In the genomic region with DNA sequence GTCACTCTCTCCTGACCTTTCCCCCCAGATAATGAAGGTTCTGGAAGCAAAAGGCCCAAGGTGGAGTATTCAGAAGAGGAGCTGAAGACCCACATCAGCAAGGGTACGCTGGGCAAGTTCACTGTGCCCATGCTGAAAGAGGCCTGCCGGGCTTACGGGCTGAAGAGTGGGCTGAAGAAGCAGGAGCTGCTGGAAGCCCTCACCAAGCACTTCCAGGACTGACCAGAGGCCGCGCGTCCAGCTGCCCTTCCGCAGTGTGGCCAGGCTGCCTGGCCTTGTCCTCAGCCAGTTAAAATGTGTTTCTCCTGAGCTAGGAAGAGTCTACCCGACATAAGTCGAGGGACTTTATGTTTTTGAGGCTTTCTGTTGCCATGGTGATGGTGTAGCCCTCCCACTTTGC, we compare ENCODE assay signal across 9 cellular contexts. TPM values are rescaled to one million over a fixed set of nuclear protein-coding genes. Genes with fewer than 3 reads are reported as not detected.
DNase-seq lines count a peak whose midpoint lies in the region; ATAC-seq and TF ChIP-seq lines count a peak whose summit lies in the region.
"Not testable (repeated sequence)": the region's sequence is repeated elsewhere in the genome, so short reads cannot be mapped to it uniquely, and the experiment has no call there.
"Had no signal": no experiment of that assay in that cellular context is flagged by ENCODE, and none has a peak within 500 bp of the region (broad histone marks: within the 10 kb centered on the region; RNA-seq: fewer than 3 reads in every experiment).

No MANE protein-coding gene starts in this region.

- intact Hi-C loops in mammary epithelial cell (cut with micrococcal nuclease) = not testable (repeated sequence)

- peaks cover 15% of the 10 kb centered on the region for H3K4me1 Mint-ChIP-seq in activated T-cell treated with anti-CD3 and anti-CD28 coated beads, Interleukin-2, amount 50 U/mL, for 24 hours (ENCODE audit: low read depth)
- peaks cover 11% of the 10 kb centered on the region for H3K4me1 Mint-ChIP-seq in nephron progenitor cell
- peaks cover 12% of the 10 kb centered on the region for H3K4me1 Mint-ChIP-seq in stimulated activated memory B cell treated with anti-CD40 and anti-IgM and Interleukin-4, amounts not matched to agents 10 μg/mL and 1 μg/mL and 100 μg/mL, for 72 hours

- H3K4me3 Mint-ChIP-seq in activated T-cell treated with anti-CD3 and anti-CD28 coated beads, Interleukin-2, amount 50 U/mL, for 24 hours; nephron progenitor cell; stimulated activated memory B cell treated with anti-CD40 and anti-IgM and Interleukin-4, amounts not matched to agents 10 μg/mL and 1 μg/mL and 100 μg/mL, for 72 hours: not testable (repeated sequence)

- DNase-seq in RWPE1 (ENCODE audit: low spot score); activated naive CD4-positive, alpha-beta T cell treated with anti-CD3 and anti-CD28 coated beads, Interleukin-2, amount 50 U/mL, for 72 hours (ENCODE audit: low spot score in 2 of 2); mammary epithelial cell; nephron progenitor cell: not testable (repeated sequence)
- DNase-seq in activated T-cell treated with anti-CD3 and anti-CD28 coated beads, Interleukin-2, amount 50 U/mL, for 24 hours = peak; percentile 28
- peak; percentile 24 for DNase-seq in islet precursor cell

- H3K27me3 Mint-ChIP-seq in activated T-cell treated with anti-CD3 and anti-CD28 coated beads, Interleukin-2, amount 50 U/mL, for 24 hours; nephron progenitor cell (ENCODE audit: low read depth, poor library complexity); stimulated activated memory B cell treated with anti-CD40 and anti-IgM and Interleukin-4, amounts not matched to agents 10 μg/mL and 1 μg/mL and 100 μg/mL, for 72 hours: not testable (repeated sequence)

- H3K9me3 Mint-ChIP-seq in activated T-cell treated with anti-CD3 and anti-CD28 coated beads, Interleukin-2, amount 50 U/mL, for 24 hours; activated naive CD4-positive, alpha-beta T cell treated with anti-CD3 and anti-CD28 coated beads, Interleukin-2, amount 50 U/mL, for 72 hours; nephron progenitor cell; stimulated activated memory B cell treated with anti-CD40 and anti-IgM and Interleukin-4, amounts not matched to agents 10 μg/mL and 1 μg/mL and 100 μg/mL, for 72 hours: not testable (repeated sequence)

- H3K4me2 ChIP-seq in mammary epithelial cell (ENCODE audit: insufficient read depth, low read depth, low read length) = not testable (repeated sequence)

- not testable (repeated sequence) for TF ChIP-seq CTCF in RWPE1 (conservative IDR thresholded peaks at IDR 0.05; ENCODE audit: low read depth); mammary epithelial cell (conservative IDR thresholded peaks at IDR 0.05 in 1 of 2, IDR thresholded peaks at IDR 0.05 in 1 of 2; ENCODE audit: extremely low read depth in 1 of 2, insufficient read depth in 1 of 2, low read depth in 1 of 2, low read length in 2 of 2); nephron progenitor cell (IDR thresholded peaks at IDR 0.05)

- TSS peak; percentile 16 for BruUV-seq in mammary epithelial cell (replicated peaks; lab: Mats Ljungman, UMichigan)

- CTCF ChIA-PET in RWPE1 (lab: Yijun Ruan, JAX); mammary epithelial cell (lab: Charles Lee; ENCODE audit: low non-redundant PET): not testable (repeated sequence)

- not testable (repeated sequence) for H4K20me1 ChIP-seq in mammary epithelial cell (ENCODE audit: insufficient read depth, low read length)

- peaks cover 37% of the 10 kb centered on the region for H3K36me3 ChIP-seq in mammary epithelial cell (ENCODE audit: insufficient read depth, low read length)

- H3K4me3 ChIP-seq in mammary epithelial cell (replicated peaks in 1 of 3; ENCODE audit: insufficient read depth in 1 of 3, low read depth in 2 of 3, low read length in 3 of 3) = not testable (repeated sequence)

- H3K36me3 Mint-ChIP-seq in activated T-cell treated with anti-CD3 and anti-CD28 coated beads, Interleukin-2, amount 50 U/mL, for 24 hours (ENCODE audit: low read depth) = peaks cover 81% of the 10 kb centered on the region
- H3K36me3 Mint-ChIP-seq in activated naive CD4-positive, alpha-beta T cell treated with anti-CD3 and anti-CD28 coated beads, Interleukin-2, amount 50 U/mL, for 72 hours = peaks cover 11 to 16% of the 10 kb centered on the region in 2 donors
- H3K36me3 Mint-ChIP-seq in nephron progenitor cell (ENCODE audit: low read depth) = peaks cover 40% of the 10 kb centered on the region
- H3K36me3 Mint-ChIP-seq in stimulated activated memory B cell treated with anti-CD40 and anti-IgM and Interleukin-4, amounts not matched to agents 10 μg/mL and 1 μg/mL and 100 μg/mL, for 72 hours = peaks cover 41% of the 10 kb centered on the region

- H3K79me2 ChIP-seq in mammary epithelial cell (ENCODE audit: insufficient read depth, low read length) = not testable (repeated sequence)

- not testable (repeated sequence) for ATAC-seq in activated naive CD4-positive, alpha-beta T cell treated with anti-CD3 and anti-CD28 coated beads, Interleukin-2, amount 50 U/mL, for 72 hours; stimulated activated memory B cell treated with anti-CD40 and anti-IgM and Interleukin-4, amounts not matched to agents 10 μg/mL and 1 μg/mL and 100 μg/mL, for 72 hours

- POLR2A ChIA-PET in RWPE1 (lab: Yijun Ruan, JAX; ENCODE audit: low non-redundant PET) = not testable (repeated sequence)

- dilution Hi-C loops in mammary epithelial cell (cut with HindIII; ENCODE audit: low sequenced_read_pairs) = loop anchor here (5.0 kb wide), 2 partner anchors 56 to 91 kb away; no protein-coding TSS in a partner anchor

- H3K9me3 ChIP-seq in mammary epithelial cell (replicated peaks; ENCODE audit: insufficient read depth, low read length) = not testable (repeated sequence)

- peaks cover 16% of the 10 kb centered on the region for H3K4me1 ChIP-seq in mammary epithelial cell (ENCODE audit: insufficient read depth, low read length)

- H3K27ac Mint-ChIP-seq in activated T-cell treated with anti-CD3 and anti-CD28 coated beads, Interleukin-2, amount 50 U/mL, for 24 hours = peak overlapping the region; percentile 46
- H3K27ac Mint-ChIP-seq in activated naive CD4-positive, alpha-beta T cell treated with anti-CD3 and anti-CD28 coated beads, Interleukin-2, amount 50 U/mL, for 72 hours = peak overlapping the region; percentile 26 to 86
- peak overlapping the region; percentile 81 for H3K27ac Mint-ChIP-seq in nephron progenitor cell
- peak overlapping the region; percentile 44 for H3K27ac Mint-ChIP-seq in stimulated activated memory B cell treated with anti-CD40 and anti-IgM and Interleukin-4, amounts not matched to agents 10 μg/mL and 1 μg/mL and 100 μg/mL, for 72 hours

- H3K27me3 ChIP-seq in mammary epithelial cell (ENCODE audit: insufficient read depth, low read length) = not testable (repeated sequence)

- H3K27ac ChIP-seq in RWPE1 = peak overlapping the region; percentile 56
- not testable (repeated sequence) for H3K27ac ChIP-seq in mammary epithelial cell (ENCODE audit: insufficient read depth, low read depth, low read length)

- not testable (repeated sequence) for H3K9ac ChIP-seq in mammary epithelial cell (ENCODE audit: insufficient read depth, low read length)

- WGBS in mammary epithelial cell (ENCODE audit: low coverage, missing lambda C conversion rate) = 69% methylated on average over 6 of the region's 9 CpGs

- not testable (repeated sequence) for H2AFZ ChIP-seq in mammary epithelial cell (ENCODE audit: low read depth, low read length)

- in situ Hi-C loops in mammary epithelial cell (cut with MboI; ENCODE audit: low sequenced_read_pairs in 2 of 2) = not testable (repeated sequence)

RNA-seq across cellular contexts. Expression of a gene that starts 25.1 kb away (rescaled TPM):
- 100 to 1,000 TPM; 193 to 235 TPM for total RNA-seq in activated naive CD4-positive, alpha-beta T cell treated with anti-CD3 and anti-CD28 coated beads, Interleukin-2, amount 50 U/mL, for 72 hours
- total RNA-seq in mammary epithelial cell = 100 to 1,000 TPM in 1 of 2 donors, 10 to 100 TPM in 1; 73.0 to 187 TPM
- 265 TPM for polyA plus RNA-seq in mammary epithelial cell
- 125 TPM for polyA minus RNA-seq in mammary epithelial cell

RNA-seq across cellular contexts. Expression of a gene that starts 35.7 kb away (rescaled TPM):
- 10 to 100 TPM; 28.3 to 36.9 TPM for total RNA-seq in activated naive CD4-positive, alpha-beta T cell treated with anti-CD3 and anti-CD28 coated beads, Interleukin-2, amount 50 U/mL, for 72 hours
- total RNA-seq in mammary epithelial cell = under 1 TPM in 1 of 2 donors, not detected in 1; 0.33 TPM
- 0.07 TPM for polyA plus RNA-seq in mammary epithelial cell
- polyA minus RNA-seq in mammary epithelial cell = not detected
- total RNA-seq: Caco-2, RPMI7951 had no signal

RNA-seq across cellular contexts. Expression of a gene that starts 42.5 kb away (rescaled TPM):
- 100 to 1,000 TPM; 283 to 423 TPM for total RNA-seq in activated naive CD4-positive, alpha-beta T cell treated with anti-CD3 and anti-CD28 coated beads, Interleukin-2, amount 50 U/mL, for 72 hours
- 100 to 1,000 TPM; 223 to 263 TPM for total RNA-seq in mammary epithelial cell
- polyA plus RNA-seq in mammary epithelial cell = 191 TPM
- polyA minus RNA-seq in mammary epithelial cell = 333 TPM

RNA-seq across cellular contexts. Expression of a gene that starts 42.8 kb away (rescaled TPM):
- total RNA-seq in activated naive CD4-positive, alpha-beta T cell treated with anti-CD3 and anti-CD28 coated beads, Interleukin-2, amount 50 U/mL, for 72 hours = 10 to 100 TPM; 18.3 to 44.8 TPM
- total RNA-seq in mammary epithelial cell = 10 to 100 TPM; 40.2 to 66.8 TPM
- 38.1 TPM for polyA plus RNA-seq in mammary epithelial cell
- polyA minus RNA-seq in mammary epithelial cell = 50.3 TPM

Comparison
In these comparisons a context has a peak if more than half of its experiments do, and no peak if none do; other contexts are left out.
1. RNA of a gene that starts 35.7 kb away (total RNA-seq): 28.3 to 36.9 TPM in activated naive CD4-positive, alpha-beta T cell treated with anti-CD3 and anti-CD28 coated beads, Interleukin-2, amount 50 U/mL, for 72 hours; 0.33 TPM in mammary epithelial cell; every median in the first group is over 10 times any median in the second.
2. Peak in every context shown above with its lines, with median percentiles within 50 percentile points of each other: H3K27ac Mint-ChIP-seq.